In genomic region chr12:88218293-88218692, GRCh38 we compare ENCODE assay signal across 28 cellular contexts.
"Had no signal": no experiment of that assay in that cellular context is flagged by ENCODE, and none has a peak within 500 bp of the region (broad histone marks: within the 10 kb centered on the region; RNA-seq: fewer than 3 reads in every experiment).

No MANE protein-coding gene starts in this region.

- H2AFZ ChIP-seq: neural progenitor cell, parathyroid adenoma had no signal

- H3K36me3 Mint-ChIP-seq: neural progenitor cell had no signal

- H3K27ac ChIP-seq: neural progenitor cell, ovary, parathyroid adenoma, psoas muscle, right lobe of liver, sigmoid colon, stomach, thoracic aorta, thyroid gland, tibial nerve, upper lobe of left lung, vagina had no signal

- H3K4me2 ChIP-seq: neural progenitor cell had no signal

- DNase-seq: naive thymus-derived CD8-positive, alpha-beta T cell; occipital lobe; ovary; posterior cingulate gyrus; psoas muscle; right cardiac atrium; right lobe of liver; sigmoid colon; small intestine; stimulated activated CD4-positive, alpha-beta T cell treated with anti-CD3 and anti-CD28 coated beads, Interleukin-15, amount 100 ng/mL, for 24 hours; stimulated activated CD4-positive, alpha-beta T cell treated with anti-CD3 and anti-CD28 coated beads, Interleukin-2, amount 100 ng/mL, for 24 hours; stimulated activated CD4-positive, alpha-beta T cell treated with anti-CD3 and anti-CD28 coated beads, Interleukin-2, amount 100 ng/mL, for 48 hours; stimulated activated CD4-positive, alpha-beta T cell treated with anti-CD3 and anti-CD28 coated beads, Interleukin-4, amount 100 ng/mL, for 24 hours; stimulated activated naive B cell treated with anti-CD40 and anti-IgM and Interleukin-4, amounts not matched to agents 10 μg/mL and 1 μg/mL and 100 μg/mL, for 72 hours; stimulated activated naive CD4-positive, alpha-beta T cell treated with Interleukin-2 at 50 U/mL for 16 hours; stomach; thyroid gland; trophoblast cell; upper lobe of left lung had no signal

- FAIRE-seq: small intestine, urothelium cell line had no signal

- H3K9me3 ChIP-seq: right lobe of liver, thyroid gland, vagina had no signal

- H3K4me3 Mint-ChIP-seq: naive thymus-derived CD8-positive, alpha-beta T cell; nephron; neural progenitor cell; stimulated activated naive B cell treated with anti-CD40 and anti-IgM and Interleukin-4, amounts not matched to agents 10 μg/mL and 1 μg/mL and 100 μg/mL, for 72 hours; stimulated activated naive CD8-positive, alpha-beta T cell treated with anti-CD3 and anti-CD28 coated beads, Interleukin-15, Interleukin-2, amounts not matched to agents 100 ng/mL and 50 ng/mL, for 24 hours had no signal

- H3K4me1 ChIP-seq: neural progenitor cell, parathyroid adenoma, psoas muscle, right lobe of liver, sigmoid colon, stomach, thyroid gland, tibial nerve, upper lobe of left lung, vagina had no signal

- H3K27ac Mint-ChIP-seq: naive thymus-derived CD8-positive, alpha-beta T cell; nephron; neural progenitor cell; progenitor cell of endocrine pancreas; stimulated activated naive B cell treated with anti-CD40 and anti-IgM and Interleukin-4, amounts not matched to agents 10 μg/mL and 1 μg/mL and 100 μg/mL, for 72 hours; stimulated activated naive CD8-positive, alpha-beta T cell treated with anti-CD3 and anti-CD28 coated beads, Interleukin-15, Interleukin-2, amounts not matched to agents 100 ng/mL and 50 ng/mL, for 24 hours had no signal

- H3K4me1 Mint-ChIP-seq: naive thymus-derived CD8-positive, alpha-beta T cell; nephron; neural progenitor cell; stimulated activated naive B cell treated with anti-CD40 and anti-IgM and Interleukin-4, amounts not matched to agents 10 μg/mL and 1 μg/mL and 100 μg/mL, for 72 hours had no signal

- H3K79me2 ChIP-seq: parathyroid adenoma had no signal

- H3K4me3 ChIP-seq: neural progenitor cell, ovary, psoas muscle, right lobe of liver, sigmoid colon, stomach, thoracic aorta, thyroid gland, tibial nerve, upper lobe of left lung, vagina had no signal

- H3K27me3 Mint-ChIP-seq: progenitor cell of endocrine pancreas; stimulated activated naive B cell treated with anti-CD40 and anti-IgM and Interleukin-4, amounts not matched to agents 10 μg/mL and 1 μg/mL and 100 μg/mL, for 72 hours; stimulated activated naive CD8-positive, alpha-beta T cell treated with anti-CD3 and anti-CD28 coated beads, Interleukin-15, Interleukin-2, amounts not matched to agents 100 ng/mL and 50 ng/mL, for 24 hours had no signal

- H3K36me3 ChIP-seq: neural progenitor cell, ovary, right lobe of liver, sigmoid colon, stomach, thoracic aorta, thyroid gland, tibial nerve, upper lobe of left lung, vagina had no signal

- ATAC-seq: naive thymus-derived CD8-positive, alpha-beta T cell; psoas muscle; right cardiac atrium; right lobe of liver; stimulated activated naive B cell treated with anti-CD40 and anti-IgM and Interleukin-4, amounts not matched to agents 10 μg/mL and 1 μg/mL and 100 μg/mL, for 72 hours had no signal

- H3K9ac ChIP-seq: neural progenitor cell, parathyroid adenoma had no signal

- H3K27me3 ChIP-seq: neural progenitor cell, ovary, right lobe of liver, sigmoid colon, stomach, thyroid gland, tibial nerve, upper lobe of left lung, vagina had no signal
